15 cellular contexts compared by ENCODE assay signal in the genomic region with DNA sequence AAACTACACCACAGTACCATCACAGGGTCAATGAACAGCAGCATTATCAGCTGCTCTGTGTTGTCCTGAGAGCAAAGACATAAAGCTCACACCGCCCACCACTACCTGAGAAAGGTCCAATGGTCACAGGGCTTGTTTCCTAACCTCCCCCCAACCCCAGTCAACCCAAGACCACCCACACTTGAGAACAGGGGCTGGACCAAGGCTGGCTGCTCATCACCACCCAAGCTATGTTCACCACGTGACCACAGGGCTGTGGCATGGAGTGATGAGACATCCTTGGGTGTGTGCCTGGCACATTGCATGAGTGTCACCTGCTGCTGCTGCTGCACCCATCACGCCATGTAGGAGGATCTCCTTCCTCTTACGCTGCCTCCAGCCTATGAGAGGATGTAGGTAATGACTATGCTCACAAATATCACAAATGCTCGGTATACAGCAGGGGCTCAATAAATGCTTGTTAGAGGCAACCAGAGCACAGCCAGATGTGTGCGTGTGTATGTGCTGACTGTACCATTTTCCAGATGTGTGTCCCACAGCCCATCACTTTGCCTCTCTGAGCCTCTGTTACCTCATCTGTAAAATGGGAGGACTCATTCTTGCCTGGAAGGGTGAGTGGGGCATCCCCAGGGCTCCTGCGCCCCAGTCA. TPM values are rescaled to one million over a fixed set of nuclear protein-coding genes. Genes with fewer than 3 reads are reported as not detected.
DNase-seq lines count a peak whose midpoint lies in the region; ATAC-seq, FAIRE-seq and TF ChIP-seq lines count a peak whose summit lies in the region.
"Had no signal": no experiment of that assay in that cellular context is flagged by ENCODE, and none has a peak within 500 bp of the region (broad histone marks: within the 10 kb centered on the region; RNA-seq: fewer than 3 reads in every experiment).

No MANE protein-coding gene starts in this region.

- in situ Hi-C loops in ACHN (cut with HindIII; ENCODE audit: low pct_ligation_motif_present, low pct_unique_long_range_greater_than_20kb, low sequenced_read_pairs): no loop called here

- FAIRE-seq in bronchial epithelial cell (lab: Jason Lieb, UNC): peak; percentile 98

- POLR2A ChIA-PET in SK-N-SH (lab: Yijun Ruan, JAX): no interaction called here

- no peak for TF ChIP-seq RAD21 in SK-N-SH (IDR thresholded peaks at IDR 0.05; ENCODE audit: low read length)

- H3K27ac Mint-ChIP-seq in stimulated activated naive B cell treated with anti-CD40 and anti-IgM and Interleukin-4, amounts not matched to agents 10 μg/mL and 1 μg/mL and 100 μg/mL, for 72 hours: peak overlapping the region; percentile 97

- H3K4me3 Mint-ChIP-seq in stimulated activated naive B cell treated with anti-CD40 and anti-IgM and Interleukin-4, amounts not matched to agents 10 μg/mL and 1 μg/mL and 100 μg/mL, for 72 hours: peak overlapping the region; percentile 62 to 66

- peak; percentile 61 for ATAC-seq in HG02798 (IDR thresholded peaks at IDR 0.05; ENCODE audit: poor library complexity, unreplicated experiment)
- peak; percentile 75 to 83 for ATAC-seq in stimulated activated naive B cell treated with anti-CD40 and anti-IgM and Interleukin-4, amounts not matched to agents 10 μg/mL and 1 μg/mL and 100 μg/mL, for 72 hours (replicated peaks)
- ATAC-seq: gastroesophageal sphincter had no signal

- H3K36me3 ChIP-seq in bronchial epithelial cell (ENCODE audit: control insufficient read depth, insufficient read depth, low read length) (no peaks in the 10 kb centered on the region), SK-N-SH (replicated peaks in 1 of 2; ENCODE audit: control insufficient read depth in 1 of 2, insufficient read depth in 2 of 2, low read length in 1 of 2) (no peaks in the 10 kb centered on the region)
- H3K36me3 ChIP-seq: ascending aorta, gastroesophageal sphincter had no signal

- H3K9me2 ChIP-seq in SK-N-SH: no peaks in the 10 kb centered on the region

- peaks cover 6 to 7% of the 10 kb centered on the region in 2 donors for H3K27me3 Mint-ChIP-seq in stimulated activated naive B cell treated with anti-CD40 and anti-IgM and Interleukin-4, amounts not matched to agents 10 μg/mL and 1 μg/mL and 100 μg/mL, for 72 hours

- H3K79me2 ChIP-seq in SK-N-SH (ENCODE audit: insufficient read depth): no peaks in the 10 kb centered on the region

- TF ChIP-seq CTCF in bronchial epithelial cell (IDR thresholded peaks at IDR 0.05; ENCODE audit: insufficient read depth, low read length, severe bottlenecking) (no peak), SK-N-SH (IDR thresholded peaks at IDR 0.05) (no peak)

- H3K9me3 Mint-ChIP-seq in stimulated activated naive B cell treated with anti-CD40 and anti-IgM and Interleukin-4, amounts not matched to agents 10 μg/mL and 1 μg/mL and 100 μg/mL, for 72 hours: no peaks in the 10 kb centered on the region

- TF ChIP-seq EP300 in SK-N-SH (IDR thresholded peaks at IDR 0.05; ENCODE audit: borderline replicate concordance in 1 of 2, low read depth in 1 of 2, low read length in 1 of 2): no peak

- H4K20me1 ChIP-seq in SK-N-SH (ENCODE audit: insufficient read depth): no peaks in the 10 kb centered on the region

- DNase-seq in activated T-cell treated with anti-CD3 and anti-CD28 coated beads, Interleukin-2, amount 50 U/mL, for 48 hours: peak; percentile 39 to 45
- no peak for DNase-seq in activated T-cell treated with anti-CD3 and anti-CD28 coated beads for 4 hours
- DNase-seq in bronchial epithelial cell (ENCODE audit: low read depth): no peak
- peak; percentile 83 for DNase-seq in stimulated activated naive B cell treated with anti-CD40 and anti-IgM and Interleukin-4, amounts not matched to agents 10 μg/mL and 1 μg/mL and 100 μg/mL, for 72 hours
- DNase-seq in NCI-H2227 (lab: John Stamatoyannopoulos, UW; ENCODE audit: unreplicated experiment): no peak
- no peak for DNase-seq in SK-N-SH
- no peak for DNase-seq in ACHN
- DNase-seq: activated CD8-positive, alpha-beta memory T cell treated with anti-CD3 and anti-CD28 coated beads, Interleukin-2, amount 50 U/mL, for 4 hours; left cardiac atrium; MM.1S; NCI-H226 had no signal

- H3K9me3 ChIP-seq in SK-N-SH: no peaks in the 10 kb centered on the region
- H3K9me3 ChIP-seq: ascending aorta had no signal

- H2AFZ ChIP-seq in SK-N-SH (ENCODE audit: low read depth): no peak overlapping the region

- no peaks in the 10 kb centered on the region for H3K36me3 Mint-ChIP-seq in stimulated activated naive B cell treated with anti-CD40 and anti-IgM and Interleukin-4, amounts not matched to agents 10 μg/mL and 1 μg/mL and 100 μg/mL, for 72 hours

- WGBS in SK-N-SH (ENCODE audit: low lambda C conversion rate): 88% methylated on average over 6 of the region's 7 CpGs

- no peaks in the 10 kb centered on the region for H3F3A ChIP-seq in SK-N-SH (replicated peaks; ENCODE audit: insufficient read depth)

- H3K4me3 ChIP-seq in bronchial epithelial cell (ENCODE audit: low read depth, low read length): no peak overlapping the region
- H3K4me3 ChIP-seq in SK-N-SH (ENCODE audit: low read depth in 2 of 2, low read length in 1 of 2): no peak overlapping the region
- H3K4me3 ChIP-seq: ascending aorta, gastroesophageal sphincter, smooth muscle cell had no signal

- H3K4me2 ChIP-seq in SK-N-SH: no peak overlapping the region
- H3K4me2 ChIP-seq: smooth muscle cell had no signal

- no peak overlapping the region for H3K27ac ChIP-seq in SK-N-SH (ENCODE audit: low read depth in 2 of 2, low read length in 1 of 2)
- H3K27ac ChIP-seq: ascending aorta, gastroesophageal sphincter had no signal

- no peak overlapping the region for H3K9ac ChIP-seq in SK-N-SH

- H3K4me1 ChIP-seq in SK-N-SH (ENCODE audit: control insufficient read depth in 1 of 2, insufficient read depth in 2 of 2, low read depth in 1 of 2, low read length in 1 of 2): peaks cover 0 to 22% of the 10 kb centered on the region in 2 experiments; a peak in 1 of 4 replicates
- H3K4me1 ChIP-seq: ascending aorta had no signal

- CTCF ChIA-PET in SK-N-SH (lab: Yijun Ruan, JAX): no interaction called here

- peaks cover 52 to 59% of the 10 kb centered on the region in 2 donors for H3K4me1 Mint-ChIP-seq in stimulated activated naive B cell treated with anti-CD40 and anti-IgM and Interleukin-4, amounts not matched to agents 10 μg/mL and 1 μg/mL and 100 μg/mL, for 72 hours

- H3K27me3 ChIP-seq in bronchial epithelial cell (ENCODE audit: control insufficient read depth, insufficient read depth, low read length): no peaks in the 10 kb centered on the region
- no peaks in the 10 kb centered on the region for H3K27me3 ChIP-seq in SK-N-SH (ENCODE audit: insufficient read depth)
- H3K27me3 ChIP-seq: ascending aorta had no signal

TF ChIP-seq in SK-N-SH, 30 proteins besides CTCF, POLR2A, EP300 and RAD21:
- TF ChIP-seq FOXJ3 (CRISPR knock-in tag; IDR thresholded peaks at IDR 0.05): no peak
- TF ChIP-seq TEAD4 (IDR thresholded peaks at IDR 0.05; ENCODE audit: borderline replicate concordance, insufficient read depth): no peak
- no peak for TF ChIP-seq POLR2AphosphoS5 (IDR thresholded peaks at IDR 0.05; ENCODE audit: low read depth, low read length)
- no peak for TF ChIP-seq EZH2phosphoT487 (IDR thresholded peaks at IDR 0.05; ENCODE audit: borderline replicate concordance, low read depth)
- TF ChIP-seq PBX3 (IDR thresholded peaks at IDR 0.05): no peak
- no peak for TF ChIP-seq RCOR1 (IDR thresholded peaks at IDR 0.05; ENCODE audit: low read length)
- no peak for TF ChIP-seq MEF2A (IDR thresholded peaks at IDR 0.05; ENCODE audit: borderline replicate concordance, low read depth)
- TF ChIP-seq ELF1 (IDR thresholded peaks at IDR 0.05): no peak
- TF ChIP-seq TAF1 (IDR thresholded peaks at IDR 0.05; ENCODE audit: borderline replicate concordance, low read depth, low read length): no peak
- TF ChIP-seq GABPA (IDR thresholded peaks at IDR 0.05; ENCODE audit: low read depth): no peak
- TF ChIP-seq REST (IDR thresholded peaks at IDR 0.05; ENCODE audit: low read depth, low read length): no peak
- no peak for TF ChIP-seq GATA2 (CRISPR knock-in tag; IDR thresholded peaks at IDR 0.05)
- no peak for TF ChIP-seq TCF12 (IDR thresholded peaks at IDR 0.05)
- TF ChIP-seq YY1 (IDR thresholded peaks at IDR 0.05; ENCODE audit: low read depth): no peak

RNA-seq across cellular contexts. Expression of gene SIRPA, which starts 23.3 kb away (rescaled TPM):
- total RNA-seq in bronchial epithelial cell: 5.0 and 6.8 TPM in 2 replicates
- polyA plus RNA-seq in SK-N-SH (2012; rRNA removed): 6.8 and 9.1 TPM in 2 replicates
- 6.5 and 8.5 TPM in 2 replicates for polyA plus RNA-seq in SK-N-SH (2012; cell fraction: cytosol; rRNA removed)
- 11.2 and 11.3 TPM in 2 replicates for polyA plus RNA-seq in SK-N-SH (2012; cell fraction: nucleus; rRNA removed)

Comparison
In these comparisons a context has a peak if more than half of its experiments do, and no peak if none do; other contexts are left out.
1. DNase-seq: peak in activated T-cell treated with anti-CD3 and anti-CD28 coated beads, Interleukin-2, amount 50 U/mL, for 48 hours (2 of 2) and stimulated activated naive B cell treated with anti-CD40 and anti-IgM and Interleukin-4, amounts not matched to agents 10 μg/mL and 1 μg/mL and 100 μg/mL, for 72 hours (single experiment); none in activated T-cell treated with anti-CD3 and anti-CD28 coated beads for 4 hours (single experiment), bronchial epithelial cell (single experiment), NCI-H2227 (single experiment), SK-N-SH (single experiment) and ACHN (single experiment).